ENCODE assay signal across 17 cellular contexts in the genomic region with DNA sequence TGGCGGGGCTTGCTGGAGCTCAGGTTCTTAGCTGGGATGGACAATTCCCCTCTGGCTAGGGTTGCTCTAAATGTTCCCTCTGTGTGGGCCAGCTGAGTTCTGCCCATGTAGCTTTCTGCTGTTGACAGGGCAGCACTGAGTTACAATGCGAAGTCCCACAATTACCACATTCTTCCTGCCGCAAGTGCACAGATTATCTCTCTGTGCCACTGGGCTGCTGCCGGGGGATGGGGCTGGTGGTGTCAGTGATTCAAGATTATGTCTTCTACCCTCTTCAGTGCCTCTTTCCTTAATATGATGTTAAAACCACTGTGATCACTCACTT.
"Had no signal": no experiment of that assay in that cellular context is flagged by ENCODE, and none has a peak within 500 bp of the region (broad histone marks: within the 10 kb centered on the region; RNA-seq: fewer than 3 reads in every experiment).

No MANE protein-coding gene starts in this region.

- H3K27me3 ChIP-seq: ascending aorta, left lung, right lobe of liver, transverse colon, vagina had no signal

- H3K4me1 ChIP-seq: ascending aorta, left lung, right lobe of liver, transverse colon, vagina had no signal

- H3K9me3 ChIP-seq: ascending aorta, right lobe of liver, transverse colon, vagina had no signal

- H3K36me3 ChIP-seq: ascending aorta, left lung, right lobe of liver, transverse colon, vagina had no signal

- H3K27ac ChIP-seq: ascending aorta, left lung, right lobe of liver, transverse colon, vagina had no signal

- H3K9me3 Mint-ChIP-seq: T-helper 1 cell treated with Interleukin-12 subunit alpha and Interleukin-12 subunit beta and Interleukin-4 antibody, amounts not matched to agents 30 μg/mL and 1 μg/mL, for 36 hours had no signal

- H3K4me3 Mint-ChIP-seq: activated naive CD4-positive, alpha-beta T cell treated with anti-CD3 and anti-CD28 coated beads for 36 hours; activated T-helper 17 cell treated with anti-CD3 and anti-CD28 coated beads, Interleukin-2, amount 50 U/mL, for 72 hours; natural killer cell; T-helper 1 cell treated with Interleukin-12 subunit alpha and Interleukin-12 subunit beta and Interleukin-4 antibody, amounts not matched to agents 30 μg/mL and 1 μg/mL, for 36 hours had no signal

- H3K4me1 Mint-ChIP-seq: activated T-helper 17 cell treated with anti-CD3 and anti-CD28 coated beads, Interleukin-2, amount 50 U/mL, for 72 hours; natural killer cell had no signal

- H3K4me3 ChIP-seq: ascending aorta, left lung, right lobe of liver, smooth muscle cell, transverse colon, vagina had no signal

- H3K27ac Mint-ChIP-seq: activated naive CD4-positive, alpha-beta T cell treated with anti-CD3 and anti-CD28 coated beads for 36 hours; activated T-helper 17 cell treated with anti-CD3 and anti-CD28 coated beads, Interleukin-2, amount 50 U/mL, for 72 hours; natural killer cell; T-helper 1 cell treated with Interleukin-12 subunit alpha and Interleukin-12 subunit beta and Interleukin-4 antibody, amounts not matched to agents 30 μg/mL and 1 μg/mL, for 36 hours had no signal

- H3K27me3 Mint-ChIP-seq: activated T-helper 17 cell treated with anti-CD3 and anti-CD28 coated beads, Interleukin-2, amount 50 U/mL, for 72 hours had no signal

- H3K4me2 ChIP-seq: smooth muscle cell had no signal

- DNase-seq: activated CD4-positive, alpha-beta T cell treated with anti-CD3 and anti-CD28 coated beads, Interleukin-2, amount 50 U/mL, for 1 hour; activated naive CD4-positive, alpha-beta T cell treated with anti-CD3 and anti-CD28 coated beads for 36 hours; activated T-cell treated with anti-CD3 and anti-CD28 coated beads for 4 hours; erythroblast; left lung; mesendoderm; natural killer cell; right lobe of liver; stimulated activated CD4-positive, alpha-beta T cell treated with anti-CD3 and anti-CD28 coated beads, Interleukin-4, amount 100 ng/mL, for 4 hours; stimulated activated CD8-positive, alpha-beta memory T cell treated with anti-CD3 and anti-CD28 coated beads, Interleukin-4, amount 100 ng/mL, for 48 hours; stimulated activated naive CD4-positive, alpha-beta T cell treated with Interleukin-2 at 50 U/mL for 16 hours; transverse colon had no signal

- ATAC-seq: activated T-helper 17 cell treated with anti-CD3 and anti-CD28 coated beads, Interleukin-2, amount 50 U/mL, for 72 hours; left lung; natural killer cell; right lobe of liver had no signal
